ENCODE assay signal across 24 cellular contexts in genomic region chr4:124428648-124429047, GRCh38.
"Had no signal": no experiment of that assay in that cellular context is flagged by ENCODE, and none has a peak within 500 bp of the region (broad histone marks: within the 10 kb centered on the region; RNA-seq: fewer than 3 reads in every experiment).

No MANE protein-coding gene starts in this region.

- H3K27me3 ChIP-seq: adrenal gland, body of pancreas, cardiac muscle cell, gastroesophageal sphincter, stomach, suprapubic skin, tibial artery had no signal

- H3K36me3 ChIP-seq: adrenal gland, cardiac muscle cell, gastroesophageal sphincter, lower lobe of right lung, stomach, suprapubic skin, tibial artery had no signal

- DNase-seq: activated CD4-positive, alpha-beta T cell treated with anti-CD3 and anti-CD28 coated beads for 48 hours; activated CD4-positive, alpha-beta T cell treated with anti-CD3 and anti-CD28 coated beads, Interleukin-2, amount 50 U/mL, for 48 hours; activated CD8-positive, alpha-beta memory T cell treated with anti-CD3 and anti-CD28 coated beads for 24 hours; activated effector memory CD4-positive, alpha-beta T cell treated with Interleukin-2 at 50 U/mL for 16 hours; activated naive CD4-positive, alpha-beta T cell treated with Interleukin-2 at 50 U/mL for 16 hours; aorta; dorsolateral prefrontal cortex; effector memory CD4-positive, alpha-beta T cell; hippocampal formation; naive thymus-derived CD8-positive, alpha-beta T cell; occipital lobe; posterior cingulate gyrus; stimulated activated CD4-positive, alpha-beta T cell treated with anti-CD3 and anti-CD28 coated beads, Interleukin-15, amount 100 ng/mL, for 24 hours; stimulated activated CD4-positive, alpha-beta T cell treated with anti-CD3 and anti-CD28 coated beads, Interleukin-2, amount 100 ng/mL, for 24 hours; stimulated activated naive B cell treated with anti-CD40 and anti-IgM and Interleukin-4, amounts not matched to agents 10 μg/mL and 1 μg/mL and 100 μg/mL, for 72 hours; tibial artery had no signal

- H3K27ac ChIP-seq: body of pancreas, cardiac muscle cell, coronary artery, dorsolateral prefrontal cortex, gastroesophageal sphincter, lower lobe of right lung, suprapubic skin, tibial artery had no signal

- H3K4me3 ChIP-seq: adrenal gland, body of pancreas, cardiac muscle cell, coronary artery, dorsolateral prefrontal cortex, gastroesophageal sphincter, lower lobe of right lung, stomach, suprapubic skin, tibial artery had no signal

- ATAC-seq: naive thymus-derived CD8-positive, alpha-beta T cell; stimulated activated naive B cell treated with anti-CD40 and anti-IgM and Interleukin-4, amounts not matched to agents 10 μg/mL and 1 μg/mL and 100 μg/mL, for 72 hours had no signal

- H3K9me3 ChIP-seq: adrenal gland, body of pancreas, gastroesophageal sphincter, lower lobe of right lung, stomach, suprapubic skin, tibial artery had no signal
